1 cellular context compared by ENCODE assay signal in the genomic region with DNA sequence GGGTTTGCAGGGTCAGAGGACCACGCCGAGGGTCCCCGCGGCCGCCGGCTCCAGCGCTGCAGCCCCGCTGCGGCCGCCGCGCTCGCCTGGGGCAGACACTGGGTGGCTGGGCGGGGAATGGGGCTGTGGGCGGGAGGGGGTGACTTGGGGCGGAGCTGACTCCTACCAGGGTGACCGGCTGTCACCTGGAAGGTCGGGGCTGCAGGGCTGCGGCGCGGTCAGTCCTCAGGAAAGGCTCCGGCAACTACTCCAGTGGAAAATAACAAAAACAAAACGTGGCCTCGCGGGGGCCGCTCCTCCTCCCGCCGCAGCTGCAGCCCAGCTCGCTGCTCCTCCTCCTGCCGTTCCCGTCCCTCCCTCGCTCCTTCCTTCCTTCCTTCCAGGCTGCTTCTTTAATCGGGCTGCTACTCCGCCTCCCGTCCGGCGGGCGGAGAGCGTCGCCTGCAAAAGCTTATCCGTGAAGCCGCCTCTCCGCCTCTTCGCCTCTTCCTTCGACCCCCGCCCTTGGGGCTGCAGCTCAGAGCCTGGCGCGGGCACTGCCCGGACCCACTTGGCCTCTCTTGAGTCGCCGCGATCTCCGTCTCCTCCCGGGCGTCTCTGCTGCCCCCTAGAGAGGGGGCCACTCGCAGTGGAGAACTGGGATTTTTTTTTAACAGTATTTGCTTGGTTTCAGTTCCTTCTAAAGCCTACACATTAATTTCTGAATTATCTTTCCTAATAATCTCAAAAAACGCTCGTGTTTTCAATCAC.
TF ChIP-seq lines count a peak whose summit lies in the region.

A gene with protein sequence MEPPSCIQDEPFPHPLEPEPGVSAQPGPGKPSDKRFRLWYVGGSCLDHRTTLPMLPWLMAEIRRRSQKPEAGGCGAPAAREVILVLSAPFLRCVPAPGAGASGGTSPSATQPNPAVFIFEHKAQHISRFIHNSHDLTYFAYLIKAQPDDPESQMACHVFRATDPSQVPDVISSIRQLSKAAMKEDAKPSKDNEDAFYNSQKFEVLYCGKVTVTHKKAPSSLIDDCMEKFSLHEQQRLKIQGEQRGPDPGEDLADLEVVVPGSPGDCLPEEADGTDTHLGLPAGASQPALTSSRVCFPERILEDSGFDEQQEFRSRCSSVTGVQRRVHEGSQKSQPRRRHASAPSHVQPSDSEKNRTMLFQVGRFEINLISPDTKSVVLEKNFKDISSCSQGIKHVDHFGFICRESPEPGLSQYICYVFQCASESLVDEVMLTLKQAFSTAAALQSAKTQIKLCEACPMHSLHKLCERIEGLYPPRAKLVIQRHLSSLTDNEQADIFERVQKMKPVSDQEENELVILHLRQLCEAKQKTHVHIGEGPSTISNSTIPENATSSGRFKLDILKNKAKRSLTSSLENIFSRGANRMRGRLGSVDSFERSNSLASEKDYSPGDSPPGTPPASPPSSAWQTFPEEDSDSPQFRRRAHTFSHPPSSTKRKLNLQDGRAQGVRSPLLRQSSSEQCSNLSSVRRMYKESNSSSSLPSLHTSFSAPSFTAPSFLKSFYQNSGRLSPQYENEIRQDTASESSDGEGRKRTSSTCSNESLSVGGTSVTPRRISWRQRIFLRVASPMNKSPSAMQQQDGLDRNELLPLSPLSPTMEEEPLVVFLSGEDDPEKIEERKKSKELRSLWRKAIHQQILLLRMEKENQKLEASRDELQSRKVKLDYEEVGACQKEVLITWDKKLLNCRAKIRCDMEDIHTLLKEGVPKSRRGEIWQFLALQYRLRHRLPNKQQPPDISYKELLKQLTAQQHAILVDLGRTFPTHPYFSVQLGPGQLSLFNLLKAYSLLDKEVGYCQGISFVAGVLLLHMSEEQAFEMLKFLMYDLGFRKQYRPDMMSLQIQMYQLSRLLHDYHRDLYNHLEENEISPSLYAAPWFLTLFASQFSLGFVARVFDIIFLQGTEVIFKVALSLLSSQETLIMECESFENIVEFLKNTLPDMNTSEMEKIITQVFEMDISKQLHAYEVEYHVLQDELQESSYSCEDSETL (N-terminal part only) (minus strand): TSS at position 100 of the 750 bp plus-strand sequence. CDS start 402 bp downstream, outside the sequence.

TF ChIP-seq in HCT116, 20 proteins besides CTCF, POLR2A, EP300 and RAD21 (continued from another document):
- TF ChIP-seq, protein P1, sequence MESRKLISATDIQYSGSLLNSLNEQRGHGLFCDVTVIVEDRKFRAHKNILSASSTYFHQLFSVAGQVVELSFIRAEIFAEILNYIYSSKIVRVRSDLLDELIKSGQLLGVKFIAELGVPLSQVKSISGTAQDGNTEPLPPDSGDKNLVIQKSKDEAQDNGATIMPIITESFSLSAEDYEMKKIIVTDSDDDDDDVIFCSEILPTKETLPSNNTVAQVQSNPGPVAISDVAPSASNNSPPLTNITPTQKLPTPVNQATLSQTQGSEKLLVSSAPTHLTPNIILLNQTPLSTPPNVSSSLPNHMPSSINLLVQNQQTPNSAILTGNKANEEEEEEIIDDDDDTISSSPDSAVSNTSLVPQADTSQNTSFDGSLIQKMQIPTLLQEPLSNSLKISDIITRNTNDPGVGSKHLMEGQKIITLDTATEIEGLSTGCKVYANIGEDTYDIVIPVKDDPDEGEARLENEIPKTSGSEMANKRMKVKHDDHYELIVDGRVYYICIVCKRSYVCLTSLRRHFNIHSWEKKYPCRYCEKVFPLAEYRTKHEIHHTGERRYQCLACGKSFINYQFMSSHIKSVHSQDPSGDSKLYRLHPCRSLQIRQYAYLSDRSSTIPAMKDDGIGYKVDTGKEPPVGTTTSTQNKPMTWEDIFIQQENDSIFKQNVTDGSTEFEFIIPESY (IDR thresholded peaks at IDR 0.05; ENCODE audit: extremely low read depth, insufficient replicate concordance, low read length): no peak
- peak; percentile 16 for TF ChIP-seq YY1 (IDR thresholded peaks at IDR 0.05; ENCODE audit: extremely low read depth, insufficient replicate concordance, low read depth, low read length)
- TF ChIP-seq ZNF274 (IDR thresholded peaks at IDR 0.05; ENCODE audit: low read depth, low read length): no peak
- no peak for TF ChIP-seq EZH2 (IDR thresholded peaks at IDR 0.05)
- TF ChIP-seq SIN3A (IDR thresholded peaks at IDR 0.05; ENCODE audit: low read depth): no peak; the same call in 1 of the 2 replicates
- TF ChIP-seq SRF (IDR thresholded peaks at IDR 0.05; ENCODE audit: low read depth): no peak
- TF ChIP-seq JUND (IDR thresholded peaks at IDR 0.05): no peak
- no peak for TF ChIP-seq ELF1 (IDR thresholded peaks at IDR 0.05; ENCODE audit: borderline replicate concordance, low read depth)
- TF ChIP-seq EZH2phosphoT487 (IDR thresholded peaks at IDR 0.05; ENCODE audit: borderline replicate concordance): no peak
- TF ChIP-seq FOSL1 (IDR thresholded peaks at IDR 0.05; ENCODE audit: low read depth): no peak
- peak; percentile 53 for TF ChIP-seq TCF7L2 (IDR thresholded peaks at IDR 0.05; ENCODE audit: borderline replicate concordance, extremely low read depth, insufficient read depth, insufficient read length)
- TF ChIP-seq, protein P2, sequence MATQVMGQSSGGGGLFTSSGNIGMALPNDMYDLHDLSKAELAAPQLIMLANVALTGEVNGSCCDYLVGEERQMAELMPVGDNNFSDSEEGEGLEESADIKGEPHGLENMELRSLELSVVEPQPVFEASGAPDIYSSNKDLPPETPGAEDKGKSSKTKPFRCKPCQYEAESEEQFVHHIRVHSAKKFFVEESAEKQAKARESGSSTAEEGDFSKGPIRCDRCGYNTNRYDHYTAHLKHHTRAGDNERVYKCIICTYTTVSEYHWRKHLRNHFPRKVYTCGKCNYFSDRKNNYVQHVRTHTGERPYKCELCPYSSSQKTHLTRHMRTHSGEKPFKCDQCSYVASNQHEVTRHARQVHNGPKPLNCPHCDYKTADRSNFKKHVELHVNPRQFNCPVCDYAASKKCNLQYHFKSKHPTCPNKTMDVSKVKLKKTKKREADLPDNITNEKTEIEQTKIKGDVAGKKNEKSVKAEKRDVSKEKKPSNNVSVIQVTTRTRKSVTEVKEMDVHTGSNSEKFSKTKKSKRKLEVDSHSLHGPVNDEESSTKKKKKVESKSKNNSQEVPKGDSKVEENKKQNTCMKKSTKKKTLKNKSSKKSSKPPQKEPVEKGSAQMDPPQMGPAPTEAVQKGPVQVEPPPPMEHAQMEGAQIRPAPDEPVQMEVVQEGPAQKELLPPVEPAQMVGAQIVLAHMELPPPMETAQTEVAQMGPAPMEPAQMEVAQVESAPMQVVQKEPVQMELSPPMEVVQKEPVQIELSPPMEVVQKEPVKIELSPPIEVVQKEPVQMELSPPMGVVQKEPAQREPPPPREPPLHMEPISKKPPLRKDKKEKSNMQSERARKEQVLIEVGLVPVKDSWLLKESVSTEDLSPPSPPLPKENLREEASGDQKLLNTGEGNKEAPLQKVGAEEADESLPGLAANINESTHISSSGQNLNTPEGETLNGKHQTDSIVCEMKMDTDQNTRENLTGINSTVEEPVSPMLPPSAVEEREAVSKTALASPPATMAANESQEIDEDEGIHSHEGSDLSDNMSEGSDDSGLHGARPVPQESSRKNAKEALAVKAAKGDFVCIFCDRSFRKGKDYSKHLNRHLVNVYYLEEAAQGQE (IDR thresholded peaks at IDR 0.05; ENCODE audit: low read depth): no peak
- peak; percentile 63 for TF ChIP-seq POLR2AphosphoS5 (IDR thresholded peaks at IDR 0.05; ENCODE audit: low read depth, low read length)
- TF ChIP-seq SP1 (IDR thresholded peaks at IDR 0.05; ENCODE audit: low read depth): peak; percentile 52
- TF ChIP-seq, protein P3, sequence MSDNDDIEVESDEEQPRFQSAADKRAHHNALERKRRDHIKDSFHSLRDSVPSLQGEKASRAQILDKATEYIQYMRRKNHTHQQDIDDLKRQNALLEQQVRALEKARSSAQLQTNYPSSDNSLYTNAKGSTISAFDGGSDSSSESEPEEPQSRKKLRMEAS (IDR thresholded peaks at IDR 0.05): peak; percentile 71
